In the genomic region with DNA sequence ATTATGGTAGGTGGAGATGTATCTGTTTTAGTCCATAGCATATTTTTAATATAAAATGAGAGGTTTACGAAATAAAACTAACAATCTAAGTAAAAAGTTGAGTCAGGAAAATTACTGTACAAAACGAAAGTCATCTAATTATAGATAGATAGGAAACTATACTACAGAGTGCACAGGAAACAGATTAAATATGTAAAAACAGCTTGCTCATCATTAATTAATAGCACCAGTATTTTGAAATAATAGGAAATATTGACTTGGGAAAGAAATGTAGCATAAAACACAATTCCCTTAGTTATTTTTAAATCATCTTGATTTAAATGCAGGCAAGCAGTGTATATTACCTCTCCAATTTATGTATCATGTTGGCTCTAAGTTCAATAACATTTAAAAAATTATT, we compare ENCODE assay signal across 32 cellular contexts.
"Had no signal": no experiment of that assay in that cellular context is flagged by ENCODE, and none has a peak within 500 bp of the region (broad histone marks: within the 10 kb centered on the region; RNA-seq: fewer than 3 reads in every experiment).

No MANE protein-coding gene starts in this region.

- H3K4me3 Mint-ChIP-seq: T-cell had no signal

- DNase-seq: Karpas-422, NCI-H1048, NCI-H1092 treated with DMSO at 0.1 percent for 48 hours, NCI-H1105 treated with DMSO at 0.1 percent for 48 hours, NCI-H1417, NCI-H1436, NCI-H146, NCI-H1694, NCI-H187, NCI-H1930, NCI-H2029 treated with DMSO at 0.1 percent for 48 hours, NCI-H2081 treated with DMSO at 0.1 percent for 48 hours, NCI-H2107, NCI-H2171, NCI-H226, NCI-H446 treated with DMSO at 0.1 percent for 48 hours, NCI-H510A, NCI-H524, NCI-H526, NCI-H69, NCI-H748 treated with DMSO at 0.1 percent for 48 hours, NCI-H82, OCI-M1, PC-3, Peyer's patch, Right ventricle myocardium superior, RPMI8226, SHP77 treated with DMSO at 0.1 percent for 48 hours, SK-N-SH, T-cell had no signal

- H3K27ac ChIP-seq: KMS-11, Peyer's patch, SJSA1 had no signal

- H3K4me2 ChIP-seq: KMS-11, SK-N-SH had no signal

- H3K27me3 Mint-ChIP-seq: T-cell had no signal

- H3K4me1 ChIP-seq: Peyer's patch, SJSA1 had no signal

- H3K36me3 ChIP-seq: Peyer's patch, SJSA1 had no signal

- H3K36me3 Mint-ChIP-seq: T-cell had no signal

- H3K4me3 ChIP-seq: Peyer's patch, SJSA1 had no signal

- H3K9me2 ChIP-seq: SK-N-SH had no signal

- H3K27ac Mint-ChIP-seq: T-cell had no signal

- H3K9me3 ChIP-seq: Peyer's patch, SJSA1, SK-N-SH had no signal

- ATAC-seq: PC-3, T-cell had no signal

- H3K27me3 ChIP-seq: Peyer's patch, SJSA1 had no signal

- H3K4me1 Mint-ChIP-seq: T-cell had no signal

- H3K9ac ChIP-seq: KMS-11, SK-N-SH had no signal
